10 cellular contexts compared by ENCODE assay signal in genomic region chr12:6233121-6233971, GRCh38. TPM values are rescaled to one million over a fixed set of nuclear protein-coding genes. Genes with fewer than 3 reads are reported as not detected.
DNase-seq lines count a peak whose midpoint lies in the region; ATAC-seq and TF ChIP-seq lines count a peak whose summit lies in the region.
"Had no signal": no experiment of that assay in that cellular context is flagged by ENCODE, and none has a peak within 500 bp of the region (broad histone marks: within the 10 kb centered on the region; RNA-seq: fewer than 3 reads in every experiment).

No MANE protein-coding gene starts in this region.

- no peak for DNase-seq in stimulated activated naive CD8-positive, alpha-beta T cell treated with anti-CD3 and anti-CD28 coated beads, Interleukin-15, Interleukin-2, amounts not matched to agents 100 U/mL and 50 U/mL, for 24 hours
- peak; percentile 29 for DNase-seq in fibroblast of villous mesenchyme (ENCODE audit: low read depth)
- no peak for DNase-seq in neural progenitor cell (ENCODE audit: low spot score)
- DNase-seq in NCI-H82 treated with DMSO at 0.1 percent for 48 hours (lab: John Stamatoyannopoulos, UW; ENCODE audit: unreplicated experiment): no peak
- DNase-seq: activated CD4-positive, CD25-positive, alpha-beta regulatory T cell treated with anti-CD3 and anti-CD28 coated beads, Interleukin-2, amount 50 U/mL, for 72 hours; immature natural killer cell had no signal

- H3K4me3 ChIP-seq in fibroblast of villous mesenchyme (ENCODE audit: low read depth, low read length): no peak overlapping the region
- H3K4me3 ChIP-seq in neural progenitor cell: no peak overlapping the region

- no peaks in the 10 kb centered on the region for H3K79me2 ChIP-seq in neural progenitor cell (ENCODE audit: low read depth)

- no peak overlapping the region for H3K4me3 Mint-ChIP-seq in stimulated activated naive CD8-positive, alpha-beta T cell treated with anti-CD3 and anti-CD28 coated beads, Interleukin-15, Interleukin-2, amounts not matched to agents 100 ng/mL and 50 ng/mL, for 24 hours
- no peak overlapping the region for H3K4me3 Mint-ChIP-seq in neural progenitor cell
- H3K4me3 Mint-ChIP-seq: immature natural killer cell had no signal

- H3K9me3 Mint-ChIP-seq in stimulated activated naive CD8-positive, alpha-beta T cell treated with anti-CD3 and anti-CD28 coated beads, Interleukin-15, Interleukin-2, amounts not matched to agents 100 ng/mL and 50 ng/mL, for 24 hours: no peaks in the 10 kb centered on the region
- no peaks in the 10 kb centered on the region for H3K9me3 Mint-ChIP-seq in neural progenitor cell
- H3K9me3 Mint-ChIP-seq: immature natural killer cell had no signal

- no peaks in the 10 kb centered on the region for H3K9me3 ChIP-seq in neural progenitor cell (ENCODE audit: low read depth)

- H3F3A ChIP-seq in neural progenitor cell (ENCODE audit: low read depth): peaks cover 6% of the 10 kb centered on the region

- H3K4me1 ChIP-seq in neural progenitor cell: peaks cover 41% of the 10 kb centered on the region

- TF ChIP-seq CTCF in fibroblast of villous mesenchyme (IDR thresholded peaks at IDR 0.05; ENCODE audit: insufficient read depth, low read depth, low read length): peak; percentile 23
- TF ChIP-seq CTCF in neural progenitor cell (IDR thresholded peaks at IDR 0.05): peak; percentile 6

- H3K4me1 Mint-ChIP-seq in stimulated activated naive CD8-positive, alpha-beta T cell treated with anti-CD3 and anti-CD28 coated beads, Interleukin-15, Interleukin-2, amounts not matched to agents 100 ng/mL and 50 ng/mL, for 24 hours (ENCODE audit: low read depth): peaks cover 40% of the 10 kb centered on the region
- H3K4me1 Mint-ChIP-seq in neural progenitor cell: peaks cover 63% of the 10 kb centered on the region

- H3K9ac ChIP-seq in neural progenitor cell: no peak overlapping the region

- H4K20me1 ChIP-seq in neural progenitor cell (ENCODE audit: low read depth): no peaks in the 10 kb centered on the region

- H3K27ac ChIP-seq in neural progenitor cell: no peak overlapping the region

- H3K4me2 ChIP-seq in neural progenitor cell: peak overlapping the region; percentile 7

- peak overlapping the region; percentile 52 for H2AFZ ChIP-seq in neural progenitor cell (replicated peaks)

- no peaks in the 10 kb centered on the region for H3K36me3 ChIP-seq in neural progenitor cell

- H3K27me3 Mint-ChIP-seq in stimulated activated naive CD8-positive, alpha-beta T cell treated with anti-CD3 and anti-CD28 coated beads, Interleukin-15, Interleukin-2, amounts not matched to agents 100 ng/mL and 50 ng/mL, for 24 hours: no peaks in the 10 kb centered on the region
- peaks cover 11% of the 10 kb centered on the region for H3K27me3 Mint-ChIP-seq in neural progenitor cell (ENCODE audit: insufficient read depth, low read depth)

- no peaks in the 10 kb centered on the region for H3K36me3 Mint-ChIP-seq in stimulated activated naive CD8-positive, alpha-beta T cell treated with anti-CD3 and anti-CD28 coated beads, Interleukin-15, Interleukin-2, amounts not matched to agents 100 ng/mL and 50 ng/mL, for 24 hours (ENCODE audit: low read depth)
- peaks cover 2% of the 10 kb centered on the region for H3K36me3 Mint-ChIP-seq in neural progenitor cell
- H3K36me3 Mint-ChIP-seq: immature natural killer cell had no signal

- H3K27ac Mint-ChIP-seq in stimulated activated naive CD8-positive, alpha-beta T cell treated with anti-CD3 and anti-CD28 coated beads, Interleukin-15, Interleukin-2, amounts not matched to agents 100 ng/mL and 50 ng/mL, for 24 hours: peak overlapping the region; percentile 8
- peak overlapping the region; percentile 89 for H3K27ac Mint-ChIP-seq in neural progenitor cell

- no peak for ATAC-seq in stimulated activated naive CD8-positive, alpha-beta T cell treated with anti-CD3 and anti-CD28 coated beads, Interleukin-15, Interleukin-2, amounts not matched to agents 100 U/mL and 50 U/mL, for 24 hours
- ATAC-seq in HG03469 (IDR thresholded peaks at IDR 0.05; ENCODE audit: unreplicated experiment): no peak
- no peak for ATAC-seq in GM18870 (IDR thresholded peaks at IDR 0.05; ENCODE audit: unreplicated experiment)
- no peak for ATAC-seq in GM21515 (IDR thresholded peaks at IDR 0.05; ENCODE audit: unreplicated experiment)

- no peaks in the 10 kb centered on the region for H3K27me3 ChIP-seq in neural progenitor cell

RNA-seq across cellular contexts. Expression of gene CD9, which starts 33.1 kb away (rescaled TPM):
- total RNA-seq in fibroblast of villous mesenchyme (120 and 209 TPM in 2 replicates), neural progenitor cell (ENCODE audit: low replicate concordance) (3.1 and 3.6 TPM in 2 replicates)

Comparison
In these comparisons a context has a peak if more than half of its experiments do, and no peak if none do; other contexts are left out.
1. RNA of gene CD9, which starts 33.1 kb away (total RNA-seq): 120 to 209 TPM in fibroblast of villous mesenchyme; 3.1 to 3.6 TPM in neural progenitor cell; every median in the first group is over 10 times any median in the second.